8 cellular contexts compared by ENCODE assay signal in genomic region chr1:54886724-54887664, GRCh38. TPM values are rescaled to one million over a fixed set of nuclear protein-coding genes. Genes with fewer than 3 reads are reported as not detected.
DNase-seq lines count a peak whose midpoint lies in the region; ATAC-seq, FAIRE-seq and TF ChIP-seq lines count a peak whose summit lies in the region.

DHCR24 (minus strand) TSS chr1:54887195; CDS start chr1:54887119, 76 bp downstream.

- H3K27ac Mint-ChIP-seq in T-helper 17 cell = peak within 1 kb of the TSS; percentile 86

- FAIRE-seq in GM12892 (lab: Jason Lieb, UNC) = peak; percentile 85

- under 1% methylated on average over 109 of the region's 109 CpGs for WGBS in right cardiac atrium

- H3K4me1 ChIP-seq in right cardiac atrium (ENCODE audit: control insufficient read depth, insufficient read depth, low read length) (peaks cover 9% of the 10 kb centered on the region), vagina (peaks cover 33% of the 10 kb centered on the region)

- H3K27me3 ChIP-seq in right cardiac atrium (ENCODE audit: control insufficient read depth, insufficient read depth) (no peaks in the 10 kb centered on the region), vagina (no peaks in the 10 kb centered on the region)

- H3K27me3 Mint-ChIP-seq in T-helper 17 cell = peaks cover 30% of the 10 kb centered on the region

- peak; percentile 87 for ATAC-seq in HG02623 (IDR thresholded peaks at IDR 0.05; ENCODE audit: unreplicated experiment)
- ATAC-seq in T-helper 17 cell = peak; percentile 92
- ATAC-seq in right cardiac atrium = peak; percentile 98

- H3K9me3 ChIP-seq in T-helper 17 cell (ENCODE audit: control insufficient read depth, low read length, poor library complexity, severe bottlenecking) = no peaks in the 10 kb centered on the region
- no peaks in the 10 kb centered on the region for H3K9me3 ChIP-seq in right cardiac atrium (ENCODE audit: control insufficient read depth, low read length)
- H3K9me3 ChIP-seq in vagina = no peaks in the 10 kb centered on the region

- H3K36me3 ChIP-seq in vagina = no peaks in the 10 kb centered on the region

- peak within 1 kb of the TSS; percentile 67 for H3K4me3 ChIP-seq in right cardiac atrium (ENCODE audit: low read length)
- H3K4me3 ChIP-seq in vagina = peak within 1 kb of the TSS; percentile 54 to 81

- TF ChIP-seq CTCF in vagina (IDR thresholded peaks at IDR 0.05) = no peak

- peak within 1 kb of the TSS; percentile 98 for H3K4me3 Mint-ChIP-seq in T-helper 17 cell

- peaks cover 3% of the 10 kb centered on the region for H3K36me3 Mint-ChIP-seq in T-helper 17 cell (ENCODE audit: low read depth)

- DNase-seq in GM12892 (ENCODE audit: insufficient read length) (peak; percentile 98), NCI-H1092 treated with DMSO at 0.1 percent for 48 hours (lab: John Stamatoyannopoulos, UW) (peak; percentile 78), T-helper 17 cell (peak; percentile 33 to 45 (median 43)), anterior cingulate cortex (lab: John Stamatoyannopoulos, UW) (peak; percentile 49 to 98 (median 88)), right cardiac atrium (peak; percentile 90 to 95 (median 93)), putamen (ENCODE audit: low spot score) (peak; percentile 93), vagina (ENCODE audit: extremely low spot score in 2 of 2) (no peak)

- TF ChIP-seq POLR2A in GM12892 (IDR thresholded peaks at IDR 0.05; ENCODE audit: low read depth, low read length) (peak; percentile 83), vagina (IDR thresholded peaks at IDR 0.05) (peak in 1 of 2 donors; percentile 33)

- H3K4me1 Mint-ChIP-seq in T-helper 17 cell = peaks cover 31% of the 10 kb centered on the region

- H3K27ac ChIP-seq in right cardiac atrium (ENCODE audit: low read length) = peak within 1 kb of the TSS; percentile 67
- H3K27ac ChIP-seq in vagina = peak within 1 kb of the TSS; percentile 61

- intact Hi-C loops in right cardiac atrium (cut with DNase I) = no loop called here
- intact Hi-C loops in vagina (cut with DNase I) = no loop called here

RNA-seq across cellular contexts. Expression of gene DHCR24, which starts in this region (rescaled TPM):
- 44.2 TPM for polyA plus RNA-seq in GM12892 (2012; ENCODE audit: missing spikeins)
- total RNA-seq in T-helper 17 cell (1 to 10 TPM; 1.6 to 2.8 TPM), right cardiac atrium (10 to 100 TPM; 10.7 to 28.7 (median 21.6) TPM), vagina (141 TPM)
- polyA plus RNA-seq in right cardiac atrium = 17.5 TPM

Comparison
In these comparisons a context has a peak if more than half of its experiments do, and no peak if none do; other contexts are left out.
1. DNase-seq: peak in GM12892 (single experiment), NCI-H1092 treated with DMSO at 0.1 percent for 48 hours (single experiment), T-helper 17 cell (3 of 3), anterior cingulate cortex (58 of 58), right cardiac atrium (3 of 3) and putamen (single experiment); none in vagina (0 of 2).
2. Peak in every context shown above with its lines, with median percentiles within 50 percentile points of each other: ATAC-seq.